9 cellular contexts compared by ENCODE assay signal in the genomic region with DNA sequence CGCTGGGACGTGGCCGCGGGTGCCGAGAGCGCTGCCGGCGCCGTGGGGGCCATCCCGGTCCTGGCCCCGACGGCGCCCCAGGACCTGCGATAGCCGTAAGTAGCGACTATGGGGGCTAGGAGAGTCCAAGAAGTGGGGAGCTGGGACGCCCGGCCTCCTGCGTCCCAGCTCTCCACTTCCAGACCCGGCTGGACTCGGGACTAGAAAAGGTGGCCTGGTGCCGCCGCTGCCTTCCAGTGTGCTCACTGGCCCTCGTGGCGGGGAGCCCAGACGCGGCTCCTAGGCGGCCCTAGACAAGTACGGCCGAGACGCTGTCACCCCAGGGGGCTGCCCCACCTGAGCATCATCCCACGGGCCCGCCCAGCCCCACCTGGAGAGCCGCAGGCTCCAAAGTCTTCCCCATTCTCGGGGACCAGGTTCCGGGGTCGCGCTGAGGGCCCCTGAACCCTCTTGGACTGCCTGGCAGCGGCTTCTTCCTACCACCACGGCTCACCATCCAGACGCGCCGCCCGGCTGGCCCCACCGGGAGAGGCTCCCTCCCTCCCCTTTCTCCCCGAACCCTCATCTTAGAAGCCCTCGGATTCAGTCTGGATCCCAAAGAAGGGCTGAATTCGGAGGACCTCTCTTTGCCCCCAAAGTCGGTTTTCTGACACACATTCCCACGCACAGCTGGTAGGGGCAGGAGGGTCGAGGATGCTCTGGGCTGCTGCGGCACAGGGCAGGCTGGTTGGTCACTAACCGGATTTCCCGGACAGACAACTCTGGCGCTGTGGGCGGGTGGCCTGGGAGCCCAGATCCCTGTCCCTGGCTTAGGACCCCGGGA. TPM values are rescaled to one million over a fixed set of nuclear protein-coding genes. Genes with fewer than 3 reads are reported as not detected.
DNase-seq lines count a peak whose midpoint lies in the region; ATAC-seq, FAIRE-seq and TF ChIP-seq lines count a peak whose summit lies in the region.
"Had no signal": no experiment of that assay in that cellular context is flagged by ENCODE, and none has a peak within 500 bp of the region (broad histone marks: within the 10 kb centered on the region; RNA-seq: fewer than 3 reads in every experiment).

No MANE protein-coding gene starts in this region.

- CTCF ChIA-PET in A549 (lab: Yijun Ruan, JAX): interaction anchor here (1.1 kb wide), 1 partner anchor 47 kb away, joined by 3 read pairs; no protein-coding TSS in a partner anchor
- CTCF ChIA-PET in PC-9 (lab: Charles Lee): no interaction called here

- peak overlapping the region; percentile 87 for H2AFZ ChIP-seq in PC-9

- no peak for TF ChIP-seq CTCF in A549 (IDR thresholded peaks at IDR 0.05)
- no peak for TF ChIP-seq CTCF in PC-9 (conservative IDR thresholded peaks at IDR 0.05)
- no peak for TF ChIP-seq CTCF in epithelial cell of esophagus (IDR thresholded peaks at IDR 0.05; ENCODE audit: insufficient read depth, low read depth, low read length, missing control alignments)

- 89% methylated on average over 17 of the region's 57 CpGs for WGBS in A549 (ENCODE audit: missing lambda C conversion rate)

- TF ChIP-seq POLR2A in A549 (IDR thresholded peaks at IDR 0.05; ENCODE audit: low read length): no peak

- H3K4me3 ChIP-seq in A549 (peak overlapping the region; percentile 39; the same call in 2 of the 3 replicates), PC-9 (peak overlapping the region; percentile 85), epithelial cell of esophagus (ENCODE audit: low read length) (peak overlapping the region; percentile 86)

- peaks cover 0 to 13% of the 10 kb centered on the region in 2 donors for H3K4me1 Mint-ChIP-seq in natural killer cell treated with Interleukin-12 subunit alpha and Interleukin-12 subunit beta and Interleukin-15 and Interleukin-18, amount 100 ng/mL, for 72 hours (ENCODE audit: low read depth in 2 of 2)

- intact Hi-C loops in PC-9 (cut with micrococcal nuclease; ENCODE audit: unreplicated experiment): no loop called here

- no peaks in the 10 kb centered on the region for H3F3A ChIP-seq in PC-9 (ENCODE audit: insufficient read depth, low read depth)

- H3K9me3 Mint-ChIP-seq in natural killer cell treated with Interleukin-12 subunit alpha and Interleukin-12 subunit beta and Interleukin-15 and Interleukin-18, amount 100 ng/mL, for 72 hours: no peaks in the 10 kb centered on the region

- H3K27ac ChIP-seq in A549: peak overlapping the region; percentile 70 to 87; a peak in 5 of 6 replicates
- peak overlapping the region; percentile 47 for H3K27ac ChIP-seq in PC-9

- H3K4me3 Mint-ChIP-seq in natural killer cell treated with Interleukin-12 subunit alpha and Interleukin-12 subunit beta and Interleukin-15 and Interleukin-18, amount 100 ng/mL, for 72 hours: peak overlapping the region; percentile 41

- no peaks in the 10 kb centered on the region for H3K36me3 Mint-ChIP-seq in natural killer cell treated with Interleukin-12 subunit alpha and Interleukin-12 subunit beta and Interleukin-15 and Interleukin-18, amount 100 ng/mL, for 72 hours

- H3K9me2 ChIP-seq in PC-9 (ENCODE audit: insufficient read depth): no peaks in the 10 kb centered on the region

- ATAC-seq in A549: peak; percentile 14 to 49; a peak in 3 of 6 replicates
- ATAC-seq in natural killer cell treated with Interleukin-12 subunit alpha and Interleukin-12 subunit beta and Interleukin-15 and Interleukin-18, amount 100 ng/mL, for 72 hours: no peak

- FAIRE-seq in A549 (lab: Jason Lieb, UNC): no peak

- TF ChIP-seq EP300 in A549 (IDR thresholded peaks at IDR 0.05): no peak

- DNase-seq in A549 (ENCODE audit: low read depth in 1 of 2, low spot score in 1 of 2) (no peak), PC-9 (peak; percentile 49 to 63), epithelial cell of esophagus (ENCODE audit: low read depth) (peak; percentile 50), putamen (ENCODE audit: low spot score) (no peak), H4 (ENCODE audit: low spot score) (no peak)
- no peak for DNase-seq in natural killer cell treated with Interleukin-12 subunit alpha and Interleukin-12 subunit beta and Interleukin-15 and Interleukin-18, amount 100 ng/mL, for 72 hours (ENCODE audit: low spot score)
- DNase-seq in effector CD8-positive, alpha-beta T cell (lab: John Stamatoyannopoulos, UW): no peak
- DNase-seq in stimulated activated CD4-positive, alpha-beta T cell treated with anti-CD3 and anti-CD28 coated beads, Interleukin-12 subunit alpha, Interleukin-12 subunit beta, amount 100 ng/mL, for 4 hours: no peak
- DNase-seq: caudate nucleus had no signal

- H3K79me2 ChIP-seq in PC-9 (ENCODE audit: low read depth): no peaks in the 10 kb centered on the region

- no peaks in the 10 kb centered on the region for H4K20me1 ChIP-seq in PC-9 (ENCODE audit: insufficient read depth)

- BruUV-seq in PC-9 (replicated peaks; lab: Mats Ljungman, UMichigan): TSS peak; percentile 54

- H3K36me3 ChIP-seq in PC-9 (ENCODE audit: low read depth): no peaks in the 10 kb centered on the region

- no peak overlapping the region for H3K27ac Mint-ChIP-seq in natural killer cell treated with Interleukin-12 subunit alpha and Interleukin-12 subunit beta and Interleukin-15 and Interleukin-18, amount 100 ng/mL, for 72 hours

- peaks cover 32 to 46% of the 10 kb centered on the region in 2 donors for H3K27me3 Mint-ChIP-seq in natural killer cell treated with Interleukin-12 subunit alpha and Interleukin-12 subunit beta and Interleukin-15 and Interleukin-18, amount 100 ng/mL, for 72 hours

- no peaks in the 10 kb centered on the region for H3K27me3 ChIP-seq in PC-9 (ENCODE audit: insufficient read depth, low read depth)

- H3K4me2 ChIP-seq in A549: peak overlapping the region; percentile 92
- H3K4me2 ChIP-seq in PC-9: peak overlapping the region; percentile 84

- TF ChIP-seq RAD21 in A549 (conservative IDR thresholded peaks at IDR 0.05 in 1 of 2, IDR thresholded peaks at IDR 0.05 in 1 of 2): no peak

- H3K4me1 ChIP-seq in A549: 0 out of 3 replicates have a peak, but pooled peaks cover 6% of the 10 kb centered on the region
- H3K4me1 ChIP-seq in PC-9 (replicated peaks; ENCODE audit: insufficient read depth): peaks cover 12% of the 10 kb centered on the region

- POLR2A ChIA-PET in A549 (lab: Yijun Ruan, JAX): interaction anchor here (1.0 kb wide), 1 partner anchor 12 kb away, joined by 3 read pairs; no protein-coding TSS in a partner anchor
- POLR2A ChIA-PET in PC-9 (lab: Charles Lee; ENCODE audit: unreplicated experiment): no interaction called here

- H3K9me3 ChIP-seq in A549 (no peaks in the 10 kb centered on the region), PC-9 (ENCODE audit: insufficient read depth, low read depth) (no peaks in the 10 kb centered on the region)

TF ChIP-seq in A549, 52 proteins besides CTCF, POLR2A, EP300 and RAD21:
- TF ChIP-seq NFE2L2 (conservative IDR thresholded peaks at IDR 0.05; ENCODE audit: low read length): no peak
- TF ChIP-seq CEBPB (IDR thresholded peaks at IDR 0.05): no peak
- TF ChIP-seq MYC (IDR thresholded peaks at IDR 0.05; ENCODE audit: borderline replicate concordance, low read length): no peak
- TF ChIP-seq ZC3H11A (IDR thresholded peaks at IDR 0.05): no peak
- TF ChIP-seq, protein P1, sequence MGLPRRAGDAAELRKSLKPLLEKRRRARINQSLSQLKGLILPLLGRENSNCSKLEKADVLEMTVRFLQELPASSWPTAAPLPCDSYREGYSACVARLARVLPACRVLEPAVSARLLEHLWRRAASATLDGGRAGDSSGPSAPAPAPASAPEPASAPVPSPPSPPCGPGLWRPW (IDR thresholded peaks at IDR 0.05): no peak

RNA-seq across cellular contexts. Expression of a gene that starts 0.9 kb away (rescaled TPM):
- polyA plus RNA-seq in A549 (2011; rRNA removed): 0.06 and 0.26 TPM in 2 replicates
- polyA plus RNA-seq in A549 (2012; cell fraction: cytosol; rRNA removed): 0.29 and 0.48 TPM in 2 replicates
- polyA plus RNA-seq in A549 (2012; cell fraction: nucleus; rRNA removed): 0.70 and 0.84 TPM in 2 replicates
- polyA plus RNA-seq in A549 (2017; fragmentation: RNase III; extraction: RNeasy Plus Mini Kit Qiagen cat#74134 plus additional on column Dnase treatment): 0.21 to 0.30 TPM (median 0.28 TPM) in 3 replicates
- 0.50 and 0.88 TPM in 2 replicates for polyA minus RNA-seq in A549 (2011; rRNA and poly(A)+ RNA removed)
- total RNA-seq in PC-9 (2021): 19.4 and 22.6 TPM in 2 replicates
- not detected for total RNA-seq in natural killer cell treated with Interleukin-12 subunit alpha and Interleukin-12 subunit beta and Interleukin-15 and Interleukin-18, amount 100 ng/mL, for 72 hours
- total RNA-seq in H4 (2014; rRNA removed; shearing (Covaris generic)): 0.72 TPM in 1 of 2 replicates, not detected in the other

Comparison
In these comparisons a context has a peak if more than half of its experiments do, and no peak if none do; other contexts are left out.
1. ATAC-seq: peak in A549 (2 of 2); none in natural killer cell treated with Interleukin-12 subunit alpha and Interleukin-12 subunit beta and Interleukin-15 and Interleukin-18, amount 100 ng/mL, for 72 hours (0 of 2).
2. DNase-seq: peak in PC-9 (2 of 2) and epithelial cell of esophagus (single experiment); none in A549 (0 of 2), natural killer cell treated with Interleukin-12 subunit alpha and Interleukin-12 subunit beta and Interleukin-15 and Interleukin-18, amount 100 ng/mL, for 72 hours (single experiment), effector CD8-positive, alpha-beta T cell (single experiment), putamen (single experiment), stimulated activated CD4-positive, alpha-beta T cell treated with anti-CD3 and anti-CD28 coated beads, Interleukin-12 subunit alpha, Interleukin-12 subunit beta, amount 100 ng/mL, for 4 hours (single experiment) and H4 (single experiment).
3. RNA of a gene that starts 0.9 kb away (total RNA-seq): 19.4 to 22.6 TPM in PC-9; 0.72 TPM in H4 and not detected in natural killer cell treated with Interleukin-12 subunit alpha and Interleukin-12 subunit beta and Interleukin-15 and Interleukin-18, amount 100 ng/mL, for 72 hours; every median in the first group is over 10 times any median in the second.
4. Peak in every context shown above with its lines, with median percentiles within 50 percentile points of each other: H3K4me3 ChIP-seq.